Comparison of ENCODE assay signal across 2 cellular contexts in genomic region chr5:39063037-39063436, GRCh38.
TF ChIP-seq lines count a peak whose summit lies in the region.

No MANE protein-coding gene starts in this region.

TF ChIP-seq in A549, 52 proteins besides CTCF, POLR2A, EP300 and RAD21:
- TF ChIP-seq, protein P1, sequence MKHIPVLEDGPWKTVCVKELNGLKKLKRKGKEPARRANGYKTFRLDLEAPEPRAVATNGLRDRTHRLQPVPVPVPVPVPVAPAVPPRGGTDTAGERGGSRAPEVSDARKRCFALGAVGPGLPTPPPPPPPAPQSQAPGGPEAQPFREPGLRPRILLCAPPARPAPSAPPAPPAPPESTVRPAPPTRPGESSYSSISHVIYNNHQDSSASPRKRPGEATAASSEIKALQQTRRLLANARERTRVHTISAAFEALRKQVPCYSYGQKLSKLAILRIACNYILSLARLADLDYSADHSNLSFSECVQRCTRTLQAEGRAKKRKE (CRISPR knock-in tag; IDR thresholded peaks at IDR 0.05; ENCODE audit: low read depth): no peak
- TF ChIP-seq POLR2AphosphoS2 (conservative IDR thresholded peaks at IDR 0.05; ENCODE audit: low read length): no peak
- no peak for TF ChIP-seq E2F6 (IDR thresholded peaks at IDR 0.05; ENCODE audit: borderline replicate concordance, low read depth)
- TF ChIP-seq TP53 (CRISPR knock-in tag; IDR thresholded peaks at IDR 0.05): no peak
- no peak for TF ChIP-seq SREBF2 (IDR thresholded peaks at IDR 0.05)
- TF ChIP-seq GATA3 (IDR thresholded peaks at IDR 0.05; ENCODE audit: borderline replicate concordance): no peak
- no peak for TF ChIP-seq SMC3 (IDR thresholded peaks at IDR 0.05)
- no peak for TF ChIP-seq JUN (IDR thresholded peaks at IDR 0.05)
- no peak for TF ChIP-seq MYC (IDR thresholded peaks at IDR 0.05; ENCODE audit: borderline replicate concordance, low read length)
- no peak for TF ChIP-seq FOXS1 (CRISPR knock-in tag; IDR thresholded peaks at IDR 0.05)
- TF ChIP-seq ZNF302 (CRISPR knock-in tag; IDR thresholded peaks at IDR 0.05): no peak
- TF ChIP-seq, protein P2, sequence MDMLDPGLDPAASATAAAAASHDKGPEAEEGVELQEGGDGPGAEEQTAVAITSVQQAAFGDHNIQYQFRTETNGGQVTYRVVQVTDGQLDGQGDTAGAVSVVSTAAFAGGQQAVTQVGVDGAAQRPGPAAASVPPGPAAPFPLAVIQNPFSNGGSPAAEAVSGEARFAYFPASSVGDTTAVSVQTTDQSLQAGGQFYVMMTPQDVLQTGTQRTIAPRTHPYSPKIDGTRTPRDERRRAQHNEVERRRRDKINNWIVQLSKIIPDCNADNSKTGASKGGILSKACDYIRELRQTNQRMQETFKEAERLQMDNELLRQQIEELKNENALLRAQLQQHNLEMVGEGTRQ (IDR thresholded peaks at IDR 0.05): no peak
- TF ChIP-seq, protein P3, sequence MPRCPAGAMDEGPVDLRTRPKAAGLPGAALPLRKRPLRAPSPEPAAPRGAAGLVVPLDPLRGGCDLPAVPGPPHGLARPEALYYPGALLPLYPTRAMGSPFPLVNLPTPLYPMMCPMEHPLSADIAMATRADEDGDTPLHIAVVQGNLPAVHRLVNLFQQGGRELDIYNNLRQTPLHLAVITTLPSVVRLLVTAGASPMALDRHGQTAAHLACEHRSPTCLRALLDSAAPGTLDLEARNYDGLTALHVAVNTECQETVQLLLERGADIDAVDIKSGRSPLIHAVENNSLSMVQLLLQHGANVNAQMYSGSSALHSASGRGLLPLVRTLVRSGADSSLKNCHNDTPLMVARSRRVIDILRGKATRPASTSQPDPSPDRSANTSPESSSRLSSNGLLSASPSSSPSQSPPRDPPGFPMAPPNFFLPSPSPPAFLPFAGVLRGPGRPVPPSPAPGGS (IDR thresholded peaks at IDR 0.05): no peak
- TF ChIP-seq HES2 (IDR thresholded peaks at IDR 0.05): no peak
- TF ChIP-seq MAFK (IDR thresholded peaks at IDR 0.05; ENCODE audit: partially characterized antibody): no peak

TF ChIP-seq in K562, 482 proteins besides CTCF, POLR2A, EP300 and RAD21:
- TF ChIP-seq ZNF354B (CRISPR knock-in tag; IDR thresholded peaks at IDR 0.05): no peak
- 0 out of 4 replicates have a peak, but pooled peaks of 1 of the 2 experiments have one; percentile 7 for TF ChIP-seq NONO (IDR thresholded peaks at IDR 0.05; ENCODE audit: low read depth in 2 of 2, low read length in 1 of 2)
TF ChIP-seq in K562: peak in this region for 1.
